ENCODE assay signal across 30 cellular contexts in genomic region chr4:108799335-108799734, GRCh38. TPM values are rescaled to one million over a fixed set of nuclear protein-coding genes. Genes with fewer than 3 reads are reported as not detected.
"Had no signal": no experiment of that assay in that cellular context is flagged by ENCODE, and none has a peak within 500 bp of the region (broad histone marks: within the 10 kb centered on the region; RNA-seq: fewer than 3 reads in every experiment).

No MANE protein-coding gene starts in this region.

- H3K27me3 ChIP-seq: neural progenitor cell, ovary, right lobe of liver, sigmoid colon, suprapubic skin, testis, tibial artery, transverse colon, upper lobe of right lung, uterus had no signal

- H3K36me3 ChIP-seq: neural progenitor cell, ovary, right lobe of liver, sigmoid colon, suprapubic skin, tibial artery, transverse colon, upper lobe of right lung, uterus had no signal

- H3K4me1 ChIP-seq: neural progenitor cell, parathyroid adenoma, psoas muscle, suprapubic skin, testis, transverse colon, upper lobe of right lung, uterus had no signal

- H3K4me2 ChIP-seq: neural progenitor cell had no signal

- ATAC-seq: naive thymus-derived CD4-positive, alpha-beta T cell; natural killer cell; psoas muscle; right cardiac atrium; right lobe of liver; stimulated activated memory B cell treated with anti-CD40 and anti-IgM and Interleukin-4, amounts not matched to agents 10 μg/mL and 1 μg/mL and 100 μg/mL, for 72 hours; stimulated activated naive CD8-positive, alpha-beta T cell treated with anti-CD3 and anti-CD28 coated beads, Interleukin-15, amount 100 ng/mL, for 72 hours; stimulated activated naive CD8-positive, alpha-beta T cell treated with anti-CD3 and anti-CD28 coated beads, Interleukin-15, Interleukin-2, amounts not matched to agents 100 U/mL and 50 U/mL, for 24 hours; upper lobe of right lung had no signal

- H3K4me3 ChIP-seq: neural progenitor cell, ovary, psoas muscle, right lobe of liver, sigmoid colon, suprapubic skin, testis, tibial artery, transverse colon, upper lobe of right lung, uterus had no signal

- H3K27ac ChIP-seq: neural progenitor cell, ovary, parathyroid adenoma, psoas muscle, right lobe of liver, sigmoid colon, suprapubic skin, testis, tibial artery, transverse colon, upper lobe of right lung, uterus had no signal

- H2AFZ ChIP-seq: neural progenitor cell, parathyroid adenoma had no signal

- DNase-seq: naive thymus-derived CD4-positive, alpha-beta T cell; natural killer cell; occipital lobe; ovary; posterior cingulate gyrus; psoas muscle; right cardiac atrium; right lobe of liver; sigmoid colon; small intestine; stimulated activated CD4-positive, alpha-beta T cell treated with anti-CD3 and anti-CD28 coated beads, Interleukin-15, amount 100 ng/mL, for 24 hours; stimulated activated CD4-positive, alpha-beta T cell treated with anti-CD3 and anti-CD28 coated beads, Interleukin-2, amount 100 ng/mL, for 24 hours; stimulated activated CD4-positive, alpha-beta T cell treated with anti-CD3 and anti-CD28 coated beads, Interleukin-2, amount 100 ng/mL, for 48 hours; stimulated activated CD4-positive, alpha-beta T cell treated with anti-CD3 and anti-CD28 coated beads, Interleukin-4, amount 100 ng/mL, for 24 hours; stimulated activated naive CD4-positive, alpha-beta T cell; stimulated activated naive CD8-positive, alpha-beta T cell treated with anti-CD3 and anti-CD28 coated beads, Interleukin-15, amount 100 ng/mL, for 72 hours; stimulated activated naive CD8-positive, alpha-beta T cell treated with anti-CD3 and anti-CD28 coated beads, Interleukin-15, Interleukin-2, amounts not matched to agents 100 U/mL and 50 U/mL, for 24 hours; substantia nigra; testis; tibial artery; transverse colon; upper lobe of right lung; uterus had no signal

- H3K9me3 ChIP-seq: ovary, psoas muscle, right lobe of liver, sigmoid colon, suprapubic skin, testis, tibial artery, transverse colon, upper lobe of right lung, uterus had no signal

- H3K79me2 ChIP-seq: parathyroid adenoma had no signal

- H3K9ac ChIP-seq: neural progenitor cell, parathyroid adenoma had no signal

RNA-seq across cellular contexts. Expression of gene ETNPPL, which starts 36.5 kb away (rescaled TPM):
- total RNA-seq: naive thymus-derived CD4-positive, alpha-beta T cell; natural killer cell; osteoblast; renal cortical epithelial cell; skeletal muscle tissue; suprapubic skin; transverse colon; upper lobe of right lung; uterus had no signal
- polyA plus RNA-seq: naive thymus-derived CD4-positive, alpha-beta T cell; sigmoid colon had no signal
